ENCODE assay signal across 12 cellular contexts in genomic region chrX:1093112-1093511, GRCh38.
A peak's percentile ranks its signal among the peaks of the same experiment; 100 is the strongest.
DNase-seq lines count a peak whose midpoint lies in the region; FAIRE-seq and TF ChIP-seq lines count a peak whose summit lies in the region.
"Had no signal": no experiment of that assay in that cellular context is flagged by ENCODE, and none has a peak within 500 bp of the region (broad histone marks: within the 10 kb centered on the region; RNA-seq: fewer than 3 reads in every experiment).

No MANE protein-coding gene starts in this region.

- no peak for TF ChIP-seq CTCF in sigmoid colon (IDR thresholded peaks at IDR 0.05)

- peak; percentile 8 for DNase-seq in activated gamma-delta T cell treated with Interleukin-2 at 50 U/mL for 16 hours
- DNase-seq in activated gamma-delta T cell (lab: John Stamatoyannopoulos, UW) = no peak
- DNase-seq in activated effector memory CD4-positive, alpha-beta T cell treated with Interleukin-2 at 50 U/mL for 16 hours = peak; percentile 23
- peak; percentile 19 for DNase-seq in sigmoid colon
- DNase-seq in urothelium cell line (ENCODE audit: low spot score) = peak; percentile 14
- no peak for DNase-seq in NCI-H1694 (lab: John Stamatoyannopoulos, UW)
- DNase-seq in NCI-H774 (lab: John Stamatoyannopoulos, UW) = no peak
- no peak for DNase-seq in RCC 7860 (ENCODE audit: low spot score)
- DNase-seq: kidney glomerular epithelial cell, natural killer cell, NCI-H2081 had no signal

- H3K27ac ChIP-seq in sigmoid colon = no peak overlapping the region

- FAIRE-seq in urothelium cell line (lab: Jason Lieb, UNC) (no peak), RCC 7860 (lab: Jason Lieb, UNC) (no peak)
- FAIRE-seq: A549 had no signal

- H3K4me1 ChIP-seq in sigmoid colon = no peaks in the 10 kb centered on the region
- H3K4me1 ChIP-seq: A549 had no signal

- peaks cover 2 to 8% (median 3%) of the 10 kb centered on the region in 3 donors for H3K27me3 ChIP-seq in sigmoid colon

- no peak overlapping the region for H3K4me3 ChIP-seq in sigmoid colon
- H3K4me3 ChIP-seq: A549 had no signal

- no peak for TF ChIP-seq EP300 in sigmoid colon (IDR thresholded peaks at IDR 0.05)

- 40 to 62% methylated on average over 14 of the region's 14 CpGs for WGBS in sigmoid colon, 2 donors

- H3K36me3 ChIP-seq in sigmoid colon = no peaks in the 10 kb centered on the region

- H3K9me3 ChIP-seq in sigmoid colon = peaks cover 4 to 12% (median 10%) of the 10 kb centered on the region in 4 donors

- intact Hi-C loops in sigmoid colon (cut with DNase I) = no loop called here

- TF ChIP-seq POLR2A in sigmoid colon (IDR thresholded peaks at IDR 0.05) = no peak

Comparison
In these comparisons a context has a peak if more than half of its experiments do, and no peak if none do; other contexts are left out.
1. DNase-seq: peak in activated gamma-delta T cell treated with Interleukin-2 at 50 U/mL for 16 hours (single experiment), activated effector memory CD4-positive, alpha-beta T cell treated with Interleukin-2 at 50 U/mL for 16 hours (single experiment), sigmoid colon (single experiment) and urothelium cell line (single experiment); none in activated gamma-delta T cell (single experiment), NCI-H1694 (single experiment), NCI-H774 (single experiment) and RCC 7860 (single experiment).